In the genomic region with DNA sequence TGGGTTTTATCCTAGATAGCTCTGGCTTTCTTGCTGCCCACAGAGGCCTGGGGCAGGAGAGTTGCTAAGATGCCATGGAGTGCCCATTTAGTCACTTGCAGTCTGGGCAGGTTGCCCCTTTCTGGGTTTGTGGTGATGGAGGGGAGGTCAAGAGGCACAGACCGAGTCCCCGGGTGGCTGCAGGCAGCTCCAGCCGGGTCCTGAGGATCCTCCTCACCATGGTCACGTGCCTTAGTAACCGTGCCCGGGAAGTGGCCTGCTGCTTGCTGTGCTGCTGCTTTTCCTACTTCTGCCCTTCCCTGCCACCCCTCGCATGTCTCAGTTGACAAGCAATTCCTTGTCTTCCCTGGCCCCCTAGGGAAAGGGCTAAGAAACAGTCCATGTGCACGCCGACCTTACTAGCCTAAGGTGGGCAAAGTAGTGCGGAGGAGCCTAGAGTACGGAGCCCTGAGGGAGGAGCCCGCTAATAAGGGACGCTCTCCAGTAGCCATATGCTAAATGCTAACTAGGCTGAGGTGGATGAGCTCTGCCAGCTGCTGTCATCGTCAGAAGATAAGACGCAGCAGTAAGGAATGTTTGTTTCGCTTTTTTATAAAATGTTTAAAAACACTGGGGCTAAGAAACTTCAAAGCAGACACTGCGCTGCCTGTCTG, we compare ENCODE assay signal across 9 cellular contexts. TPM values are rescaled to one million over a fixed set of nuclear protein-coding genes. Genes with fewer than 3 reads are reported as not detected.
A peak's percentile ranks its signal among the peaks of the same experiment; 100 is the strongest.
DNase-seq lines count a peak whose midpoint lies in the region; ATAC-seq and TF ChIP-seq lines count a peak whose summit lies in the region.
"Had no signal": no experiment of that assay in that cellular context is flagged by ENCODE, and none has a peak within 500 bp of the region (broad histone marks: within the 10 kb centered on the region; RNA-seq: fewer than 3 reads in every experiment).

No MANE protein-coding gene starts in this region.

- ATAC-seq in CD4-positive, alpha-beta T cell (ENCODE audit: poor library complexity), result peak; percentile 14
- ATAC-seq in PC-3 (no peak), HG02759 (IDR thresholded peaks at IDR 0.05; ENCODE audit: unreplicated experiment) (no peak), GM21528 (IDR thresholded peaks at IDR 0.05; ENCODE audit: low FRiP score, unreplicated experiment) (no peak)

- H3K4me1 ChIP-seq in PC-3 (ENCODE audit: insufficient read depth, low read length), result peaks cover 16% of the 10 kb centered on the region

- H3K4me2 ChIP-seq in PC-3 (ENCODE audit: low read length), result peak overlapping the region; percentile 82; the same call in 1 of the 2 replicates

- H3K36me3 Mint-ChIP-seq in CD4-positive, alpha-beta T cell (ENCODE audit: low read depth), result no peaks in the 10 kb centered on the region

- BruUV-seq in PC-3 (replicated peaks; lab: Mats Ljungman, UMichigan), result no TSS peak

- H3K27me3 Mint-ChIP-seq in CD4-positive, alpha-beta T cell, result peaks cover 17% of the 10 kb centered on the region

- intact Hi-C loops in CD4-positive, alpha-beta T cell (cut with DNase I, micrococcal nuclease), result loop anchor here (1.0 to 10.0 kb wide), 5 partner anchors 81 to 239 kb away; a partner anchor contains a TSS
- intact Hi-C loops in PC-3 (cut with micrococcal nuclease), result loop anchor here (5.0 to 10.0 kb wide), 2 partner anchors 181 to 239 kb away; no protein-coding TSS in a partner anchor

- peaks cover 17% of the 10 kb centered on the region for H3K4me1 Mint-ChIP-seq in CD4-positive, alpha-beta T cell (ENCODE audit: low read depth)

- no peaks in the 10 kb centered on the region for H3K27me3 ChIP-seq in CD4-positive, alpha-beta T cell (ENCODE audit: control insufficient read depth, insufficient read depth, low read length)
- H3K27me3 ChIP-seq in PC-3 (ENCODE audit: low read length), result no peaks in the 10 kb centered on the region

- no peaks in the 10 kb centered on the region for H3F3A ChIP-seq in PC-3 (ENCODE audit: low read length, unreplicated experiment)

- POLR2A ChIA-PET in CD4-positive, alpha-beta T cell (lab: Charles Lee), result no interaction called here
- POLR2A ChIA-PET in PC-3 (lab: Charles Lee; ENCODE audit: unreplicated experiment), result no interaction called here

- H3K79me2 ChIP-seq in PC-3 (ENCODE audit: low read length), result no peaks in the 10 kb centered on the region

- H3K9me3 ChIP-seq in CD4-positive, alpha-beta T cell (ENCODE audit: control insufficient read depth, low read length), result no peaks in the 10 kb centered on the region
- H3K9me3 ChIP-seq in PC-3 (ENCODE audit: low read length), result no peaks in the 10 kb centered on the region

- H3K4me3 ChIP-seq in PC-3 (ENCODE audit: low read length) (no peak overlapping the region), fibroblast of mammary gland (ENCODE audit: control insufficient read depth, low read depth, low read length) (no peak overlapping the region)

- TF ChIP-seq CTCF in CD4-positive, alpha-beta T cell (IDR thresholded peaks at IDR 0.05), result no peak
- TF ChIP-seq CTCF in PC-3 (conservative IDR thresholded peaks at IDR 0.05; ENCODE audit: low read depth, low read length) (no peak), fibroblast of mammary gland (conservative IDR thresholded peaks at IDR 0.05; ENCODE audit: control insufficient read depth, insufficient read depth, low read depth, low read length) (no peak)

- H4K20me1 ChIP-seq in PC-3 (ENCODE audit: low read length), result no peaks in the 10 kb centered on the region

- H3K36me3 ChIP-seq in PC-3 (ENCODE audit: low read depth, low read length), result peaks cover 3% of the 10 kb centered on the region; the same call in 1 of the 2 replicates

- no peak overlapping the region for H3K27ac Mint-ChIP-seq in CD4-positive, alpha-beta T cell

- DNase-seq in CD4-positive, alpha-beta T cell, result no peak
- DNase-seq in PC-3 (no peak), fibroblast of mammary gland (ENCODE audit: low read depth) (peak; percentile 22), myocyte (ENCODE audit: low read depth) (peak; percentile 19), NCI-H2196 (lab: John Stamatoyannopoulos, UW; ENCODE audit: unreplicated experiment) (no peak)
- no peak for DNase-seq in activated CD4-positive, alpha-beta T cell treated with anti-CD3 and anti-CD28 coated beads for 1 hour

- H3K27ac ChIP-seq in CD4-positive, alpha-beta T cell (ENCODE audit: low read depth, low read length), result no peak overlapping the region
- H3K27ac ChIP-seq in PC-3 (ENCODE audit: low read length), result no peak overlapping the region

- H3K9me3 Mint-ChIP-seq in CD4-positive, alpha-beta T cell, result no peaks in the 10 kb centered on the region

- peak overlapping the region; percentile 38 for H3K4me3 Mint-ChIP-seq in CD4-positive, alpha-beta T cell

- CTCF ChIA-PET in CD4-positive, alpha-beta T cell (lab: Charles Lee), result interaction anchor here (1.5 to 3.5 kb wide), 2 partner anchors 14 to 201 kb away, joined by 5 to 12 read pairs; a partner anchor contains a TSS
- CTCF ChIA-PET in PC-3 (lab: Charles Lee), result interaction anchor here (0.6 kb wide), 1 partner anchor 121 kb away, joined by 4 read pairs; no protein-coding TSS in a partner anchor

- H3K9ac ChIP-seq in PC-3 (ENCODE audit: low read length), result no peak overlapping the region

- no peaks in the 10 kb centered on the region for H3K9me2 ChIP-seq in PC-3 (replicated peaks; ENCODE audit: low read length)

- H2AFZ ChIP-seq in PC-3 (ENCODE audit: low read length), result peak overlapping the region; percentile 88; the same call in 1 of the 2 replicates

RNA-seq across cellular contexts. Expression of a gene that starts 34.9 kb away (rescaled TPM):
- not detected for total RNA-seq in CD4-positive, alpha-beta T cell
- total RNA-seq in PC-3 (2014; rRNA removed) (not detected in 2 replicates), myocyte (not detected in 2 replicates)
- polyA plus RNA-seq in myocyte (2012), result not detected
- total RNA-seq: SK-MEL-5 had no signal

RNA-seq across cellular contexts. Expression of a gene that starts 43.3 kb away (rescaled TPM):
- not detected for total RNA-seq in CD4-positive, alpha-beta T cell
- total RNA-seq in PC-3 (2014; rRNA removed) (not detected in 2 replicates), myocyte (not detected in 2 replicates)
- not detected for polyA plus RNA-seq in myocyte (2012)
- total RNA-seq: SK-MEL-5 had no signal

Comparison
In these comparisons a context has a peak if more than half of its experiments do, and no peak if none do; other contexts are left out.
1. DNase-seq: peak in fibroblast of mammary gland (single experiment) and myocyte (single experiment); none in CD4-positive, alpha-beta T cell (0 of 10), PC-3 (single experiment), NCI-H2196 (single experiment) and activated CD4-positive, alpha-beta T cell treated with anti-CD3 and anti-CD28 coated beads for 1 hour (single experiment).